In genomic region chr16:7107436-7107835, GRCh38 we compare ENCODE assay signal across 3 cellular contexts.
"Had no signal": no experiment of that assay in that cellular context is flagged by ENCODE, and none has a peak within 500 bp of the region (broad histone marks: within the 10 kb centered on the region; RNA-seq: fewer than 3 reads in every experiment).

No MANE protein-coding gene starts in this region.

- DNase-seq: GDM1, GF-D8 had no signal

- ATAC-seq: GM12878 had no signal
